ENCODE assay signal across 8 cellular contexts in genomic region chr14:49896956-49897355, GRCh38. TPM values are rescaled to one million over a fixed set of nuclear protein-coding genes. Genes with fewer than 3 reads are reported as not detected.
DNase-seq lines count a peak whose midpoint lies in the region; FAIRE-seq and TF ChIP-seq lines count a peak whose summit lies in the region.
"Had no signal": no experiment of that assay in that cellular context is flagged by ENCODE, and none has a peak within 500 bp of the region (broad histone marks: within the 10 kb centered on the region; RNA-seq: fewer than 3 reads in every experiment).

No MANE protein-coding gene starts in this region.

- H3K27me3 ChIP-seq in esophagus squamous epithelium (no peaks in the 10 kb centered on the region), skeletal muscle tissue (ENCODE audit: control insufficient read depth in 3 of 3, insufficient read depth in 3 of 3, low read length in 3 of 3) (no peaks in the 10 kb centered on the region)

- peaks cover 24% of the 10 kb centered on the region for H3K36me3 ChIP-seq in SK-N-MC (ENCODE audit: insufficient read depth, low read length)
- peaks cover 0 to 6% (median 0%) of the 10 kb centered on the region in 3 donors for H3K36me3 ChIP-seq in esophagus squamous epithelium
- peaks cover 2 to 12% (median 5%) of the 10 kb centered on the region in 3 donors for H3K36me3 ChIP-seq in skeletal muscle tissue (ENCODE audit: control insufficient read depth in 3 of 3, insufficient read depth in 3 of 3, low read length in 3 of 3)

- TF ChIP-seq CTCF in esophagus squamous epithelium (IDR thresholded peaks at IDR 0.05), result peak in 1 of 6 experiments; percentile 13

- intact Hi-C loops in esophagus squamous epithelium (cut with DNase I), result no loop called here

- H3K27ac ChIP-seq in SK-N-MC (peak overlapping the region; percentile 38; the same call in 1 of the 2 replicates), esophagus squamous epithelium (peak overlapping the region; percentile 61 to 100 (median 100)), skeletal muscle tissue (ENCODE audit: low read depth, low read length) (peak overlapping the region; percentile 63)

- whole genome bisulfite sequencing in esophagus squamous epithelium, 2 donors, result 22 to 31% methylated on average over 5 of the region's 5 CpGs

- H3K9ac ChIP-seq in SK-N-MC (ENCODE audit: insufficient read length) (peak overlapping the region; percentile 56), skeletal muscle tissue (ENCODE audit: low read depth in 1 of 3, low read length in 3 of 3) (peak overlapping the region; percentile 40 to 66 (median 48))

- H3K4me1 ChIP-seq in esophagus squamous epithelium, result peaks cover 13 to 77% (median 28%) of the 10 kb centered on the region in 3 donors
- H3K4me1 ChIP-seq in skeletal muscle tissue (ENCODE audit: control insufficient read depth in 3 of 3, insufficient read depth in 3 of 3, low read length in 3 of 3), result peaks cover 8 to 38% (median 16%) of the 10 kb centered on the region in 3 donors

- peak overlapping the region; percentile 96 for H3K4me3 ChIP-seq in SK-N-MC
- peak overlapping the region; percentile 91 to 99 (median 98) for H3K4me3 ChIP-seq in esophagus squamous epithelium
- H3K4me3 ChIP-seq in skeletal muscle tissue (ENCODE audit: low read length in 3 of 3), result peak overlapping the region; percentile 2 to 47 (median 24)

- FAIRE-seq in GM19239 (lab: Jason Lieb, UNC), result peak; percentile 57

- no peak for DNase-seq in GM19239 (ENCODE audit: insufficient read length, low spot score)
- DNase-seq in SK-N-MC (ENCODE audit: low read depth, low spot score), result no peak
- DNase-seq in esophagus squamous epithelium (lab: John Stamatoyannopoulos, UW), result no peak
- DNase-seq in GOT3 (lab: John Stamatoyannopoulos, UW), result no peak
- no peak for DNase-seq in NCI-H2196 (lab: John Stamatoyannopoulos, UW; ENCODE audit: unreplicated experiment)
- DNase-seq in NCI-H2081 treated with DMSO at 0.1 percent for 48 hours (lab: John Stamatoyannopoulos, UW), result no peak
- DNase-seq: effector CD8-positive, alpha-beta T cell had no signal

- H3K9me3 ChIP-seq in SK-N-MC (ENCODE audit: low read depth, low read length), result no peaks in the 10 kb centered on the region
- H3K9me3 ChIP-seq in esophagus squamous epithelium, result no peaks in the 10 kb centered on the region
- no peaks in the 10 kb centered on the region for H3K9me3 ChIP-seq in skeletal muscle tissue (ENCODE audit: control insufficient read depth in 3 of 3, low read length in 3 of 3)

- no peak for TF ChIP-seq POLR2A in esophagus squamous epithelium (IDR thresholded peaks at IDR 0.05)

RNA-seq across cellular contexts. Expression of gene ARF6, which starts 4.1 kb away (rescaled TPM):
- total RNA-seq in esophagus squamous epithelium, result 100 to 1,000 TPM; 109 to 156 (median 133) TPM
- 24.5 TPM for total RNA-seq in skeletal muscle tissue

RNA-seq across cellular contexts. Expression of gene NEMF, which starts 44.4 kb away (rescaled TPM):
- total RNA-seq in esophagus squamous epithelium (10 to 100 TPM; 36.4 to 89.8 (median 59.9) TPM), skeletal muscle tissue (46.4 TPM)

Comparison
In these comparisons a context has a peak if more than half of its experiments do, and no peak if none do; other contexts are left out.
1. H3K27ac ChIP-seq: peak in every context shown above with its lines; median percentile 100 in esophagus squamous epithelium; 63 in skeletal muscle tissue; 38 in SK-N-MC.
2. H3K4me3 ChIP-seq: peak in every context shown above with its lines; median percentile 98 in esophagus squamous epithelium; 96 in SK-N-MC; 24 in skeletal muscle tissue.